ENCODE assay signal across 17 cellular contexts in the genomic region with DNA sequence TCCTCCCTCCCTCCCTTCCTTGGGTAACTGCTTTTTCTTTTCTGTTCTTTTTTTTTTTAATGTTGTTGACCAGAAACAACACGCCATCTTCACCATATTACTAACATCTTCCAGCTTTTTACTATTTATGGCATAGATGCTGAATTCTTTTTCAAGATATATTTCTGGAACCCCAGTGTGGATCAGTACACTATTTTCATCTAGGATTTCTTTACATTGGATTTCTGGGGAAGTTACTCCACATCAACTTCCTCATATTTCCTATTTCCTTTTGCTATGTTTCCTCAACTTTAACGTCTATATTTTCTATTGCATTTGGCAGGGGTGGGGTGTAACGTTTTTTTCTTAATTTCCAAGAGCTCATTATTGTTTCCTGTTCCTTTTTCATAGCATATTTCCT. TPM values are rescaled to one million over a fixed set of nuclear protein-coding genes. Genes with fewer than 3 reads are reported as not detected.
DNase-seq lines count a peak whose midpoint lies in the region; ATAC-seq and FAIRE-seq lines count a peak whose summit lies in the region.
"Had no signal": no experiment of that assay in that cellular context is flagged by ENCODE, and none has a peak within 500 bp of the region (broad histone marks: within the 10 kb centered on the region; RNA-seq: fewer than 3 reads in every experiment).

No MANE protein-coding gene starts in this region.

- H3K9me3 Mint-ChIP-seq in T-helper 2 cell treated with Interferon-gamma antibody and Interleukin-4, amounts not matched to agents 5 μg/mL and 100 μg/mL, for 36 hours, result no peaks in the 10 kb centered on the region
- no peaks in the 10 kb centered on the region for H3K9me3 Mint-ChIP-seq in activated naive CD4-positive, alpha-beta T cell treated with anti-CD3 and anti-CD28 coated beads, Interleukin-2, amount 50 U/mL, for 72 hours
- no peaks in the 10 kb centered on the region for H3K9me3 Mint-ChIP-seq in activated naive CD4-positive, alpha-beta T cell treated with anti-CD3 and anti-CD28 coated beads, Interleukin-2, amount 10 ng/mL, durations not matched to agents 7 days and 5 days
- H3K9me3 Mint-ChIP-seq in activated T-helper 2 cell treated with anti-CD3 and anti-CD28 coated beads, Interferon-gamma antibody, Interleukin-2, Interleukin-4, amounts not matched to agents 10 μg/mL and 5 μg/mL and 100 μg/mL, durations not matched to agents 14 hours and 24 hours and 36 hours, result no peaks in the 10 kb centered on the region
- H3K9me3 Mint-ChIP-seq: GM23338 had no signal

- H3K27ac Mint-ChIP-seq in T-helper 2 cell treated with Interferon-gamma antibody and Interleukin-4, amounts not matched to agents 5 μg/mL and 100 μg/mL, for 36 hours, result no peak overlapping the region
- H3K27ac Mint-ChIP-seq in activated naive CD4-positive, alpha-beta T cell treated with anti-CD3 and anti-CD28 coated beads, Interleukin-2, amount 50 U/mL, for 72 hours, result peak overlapping the region; percentile 62 to 82
- H3K27ac Mint-ChIP-seq in activated naive CD4-positive, alpha-beta T cell treated with anti-CD3 and anti-CD28 coated beads, Interleukin-2, amount 10 ng/mL, durations not matched to agents 7 days and 5 days, result no peak overlapping the region
- peak overlapping the region; percentile 68 for H3K27ac Mint-ChIP-seq in activated T-helper 2 cell treated with anti-CD3 and anti-CD28 coated beads, Interferon-gamma antibody, Interleukin-2, Interleukin-4, amounts not matched to agents 10 μg/mL and 5 μg/mL and 100 μg/mL, durations not matched to agents 14 hours and 24 hours and 36 hours
- H3K27ac Mint-ChIP-seq: GM23338 had no signal

- FAIRE-seq in HTR-8/SVneo (lab: Jason Lieb, UNC), result no peak

- H3K36me3 Mint-ChIP-seq in T-helper 2 cell treated with Interferon-gamma antibody and Interleukin-4, amounts not matched to agents 5 μg/mL and 100 μg/mL, for 36 hours (ENCODE audit: low read depth), result peaks cover 1% of the 10 kb centered on the region
- no peaks in the 10 kb centered on the region for H3K36me3 Mint-ChIP-seq in activated naive CD4-positive, alpha-beta T cell treated with anti-CD3 and anti-CD28 coated beads, Interleukin-2, amount 50 U/mL, for 72 hours
- no peaks in the 10 kb centered on the region for H3K36me3 Mint-ChIP-seq in activated naive CD4-positive, alpha-beta T cell treated with anti-CD3 and anti-CD28 coated beads, Interleukin-2, amount 10 ng/mL, durations not matched to agents 7 days and 5 days
- H3K36me3 Mint-ChIP-seq in activated T-helper 2 cell treated with anti-CD3 and anti-CD28 coated beads, Interferon-gamma antibody, Interleukin-2, Interleukin-4, amounts not matched to agents 10 μg/mL and 5 μg/mL and 100 μg/mL, durations not matched to agents 14 hours and 24 hours and 36 hours (ENCODE audit: low read depth), result peaks cover 2% of the 10 kb centered on the region

- no peaks in the 10 kb centered on the region for H3K27me3 Mint-ChIP-seq in T-helper 2 cell treated with Interferon-gamma antibody and Interleukin-4, amounts not matched to agents 5 μg/mL and 100 μg/mL, for 36 hours (ENCODE audit: low read depth)
- no peaks in the 10 kb centered on the region for H3K27me3 Mint-ChIP-seq in activated naive CD4-positive, alpha-beta T cell treated with anti-CD3 and anti-CD28 coated beads, Interleukin-2, amount 10 ng/mL, durations not matched to agents 7 days and 5 days
- no peaks in the 10 kb centered on the region for H3K27me3 Mint-ChIP-seq in activated T-helper 2 cell treated with anti-CD3 and anti-CD28 coated beads, Interferon-gamma antibody, Interleukin-2, Interleukin-4, amounts not matched to agents 10 μg/mL and 5 μg/mL and 100 μg/mL, durations not matched to agents 14 hours and 24 hours and 36 hours (ENCODE audit: low read depth)

- peaks cover 23% of the 10 kb centered on the region for H3K4me1 Mint-ChIP-seq in T-helper 2 cell treated with Interferon-gamma antibody and Interleukin-4, amounts not matched to agents 5 μg/mL and 100 μg/mL, for 36 hours (ENCODE audit: low read depth)
- H3K4me1 Mint-ChIP-seq in activated naive CD4-positive, alpha-beta T cell treated with anti-CD3 and anti-CD28 coated beads, Interleukin-2, amount 10 ng/mL, durations not matched to agents 7 days and 5 days, result peaks cover 16% of the 10 kb centered on the region
- H3K4me1 Mint-ChIP-seq in activated T-helper 2 cell treated with anti-CD3 and anti-CD28 coated beads, Interferon-gamma antibody, Interleukin-2, Interleukin-4, amounts not matched to agents 10 μg/mL and 5 μg/mL and 100 μg/mL, durations not matched to agents 14 hours and 24 hours and 36 hours (ENCODE audit: low read depth), result peaks cover 35% of the 10 kb centered on the region

- no peak for DNase-seq in T-helper 2 cell treated with Interferon-gamma antibody and Interleukin-4, amounts not matched to agents 5 μg/mL and 100 μg/mL, for 36 hours (ENCODE audit: low spot score)
- DNase-seq in T-helper 2 cell (no peak), NCI-H128 (lab: John Stamatoyannopoulos, UW; ENCODE audit: unreplicated experiment) (no peak), HTR-8/SVneo (ENCODE audit: insufficient read length, low spot score) (no peak)
- no peak for DNase-seq in activated naive CD4-positive, alpha-beta T cell treated with anti-CD3 and anti-CD28 coated beads, Interleukin-2, amount 50 U/mL, for 72 hours (ENCODE audit: low spot score in 2 of 2)
- no peak for DNase-seq in activated naive CD4-positive, alpha-beta T cell treated with anti-CD3 and anti-CD28 coated beads, Interleukin-2, amount 10 ng/mL, durations not matched to agents 7 days and 5 days
- DNase-seq in activated T-helper 2 cell treated with anti-CD3 and anti-CD28 coated beads, Interferon-gamma antibody, Interleukin-2, Interleukin-4, amounts not matched to agents 10 μg/mL and 5 μg/mL and 100 μg/mL, durations not matched to agents 14 hours and 24 hours and 36 hours (ENCODE audit: low spot score), result no peak
- no peak for DNase-seq in stimulated activated CD8-positive, alpha-beta memory T cell treated with anti-CD3 and anti-CD28 coated beads, Interleukin-4, amount 100 ng/mL, for 48 hours
- DNase-seq: COR-L47, DMS153, KBM-7, NCI-H1436, NCI-H2029 treated with DMSO at 0.1 percent for 48 hours, NCI-H510A, NCI-H774, PC-3 had no signal

- CTCF ChIA-PET in activated naive CD4-positive, alpha-beta T cell treated with anti-CD3 and anti-CD28 coated beads, Interleukin-2, amount 10 ng/mL, durations not matched to agents 7 days and 5 days (lab: Charles Lee), result interaction anchor here (1.2 to 3.5 kb wide), 4 partner anchors 9 to 61 kb away, joined by 3 to 54 read pairs (median 14); no protein-coding TSS in a partner anchor

- ATAC-seq in activated naive CD4-positive, alpha-beta T cell treated with anti-CD3 and anti-CD28 coated beads, Interleukin-2, amount 50 U/mL, for 72 hours, result no peak
- ATAC-seq: GM23338, PC-3 had no signal

- peak overlapping the region; percentile 1 for H3K4me3 Mint-ChIP-seq in T-helper 2 cell treated with Interferon-gamma antibody and Interleukin-4, amounts not matched to agents 5 μg/mL and 100 μg/mL, for 36 hours
- no peak overlapping the region for H3K4me3 Mint-ChIP-seq in activated naive CD4-positive, alpha-beta T cell treated with anti-CD3 and anti-CD28 coated beads, Interleukin-2, amount 10 ng/mL, durations not matched to agents 7 days and 5 days
- H3K4me3 Mint-ChIP-seq in activated T-helper 2 cell treated with anti-CD3 and anti-CD28 coated beads, Interferon-gamma antibody, Interleukin-2, Interleukin-4, amounts not matched to agents 10 μg/mL and 5 μg/mL and 100 μg/mL, durations not matched to agents 14 hours and 24 hours and 36 hours (ENCODE audit: low read depth), result no peak overlapping the region
- H3K4me3 Mint-ChIP-seq: GM23338 had no signal

- intact Hi-C loops in activated T-helper 2 cell treated with anti-CD3 and anti-CD28 coated beads, Interferon-gamma antibody, Interleukin-2, Interleukin-4, amounts not matched to agents 10 μg/mL and 5 μg/mL and 100 μg/mL, durations not matched to agents 14 hours and 24 hours and 36 hours (cut with micrococcal nuclease), result loop anchor here (10.0 kb wide), 1 partner anchor 554 kb away; a partner anchor contains a TSS

RNA-seq across cellular contexts. Expression of a gene that starts 7.0 kb away (rescaled TPM):
- total RNA-seq in activated naive CD4-positive, alpha-beta T cell treated with anti-CD3 and anti-CD28 coated beads, Interleukin-2, amount 50 U/mL, for 72 hours, result 10 to 100 TPM; 10.8 to 20.8 TPM
- 17.1 and 18.2 TPM in 2 replicates for total RNA-seq in activated T-helper 2 cell treated with anti-CD3 and anti-CD28 coated beads, Interferon-gamma antibody, Interleukin-2, Interleukin-4, amounts not matched to agents 10 μg/mL and 5 μg/mL and 100 μg/mL, durations not matched to agents 14 hours and 24 hours and 36 hours

Comparison
In these comparisons a context has a peak if more than half of its experiments do, and no peak if none do; other contexts are left out.
1. H3K27ac Mint-ChIP-seq: peak in activated naive CD4-positive, alpha-beta T cell treated with anti-CD3 and anti-CD28 coated beads, Interleukin-2, amount 50 U/mL, for 72 hours (2 of 2) and activated T-helper 2 cell treated with anti-CD3 and anti-CD28 coated beads, Interferon-gamma antibody, Interleukin-2, Interleukin-4, amounts not matched to agents 10 μg/mL and 5 μg/mL and 100 μg/mL, durations not matched to agents 14 hours and 24 hours and 36 hours (single experiment); none in T-helper 2 cell treated with Interferon-gamma antibody and Interleukin-4, amounts not matched to agents 5 μg/mL and 100 μg/mL, for 36 hours (single experiment) and activated naive CD4-positive, alpha-beta T cell treated with anti-CD3 and anti-CD28 coated beads, Interleukin-2, amount 10 ng/mL, durations not matched to agents 7 days and 5 days (single experiment).